31 cellular contexts compared by ENCODE assay signal in the genomic region with DNA sequence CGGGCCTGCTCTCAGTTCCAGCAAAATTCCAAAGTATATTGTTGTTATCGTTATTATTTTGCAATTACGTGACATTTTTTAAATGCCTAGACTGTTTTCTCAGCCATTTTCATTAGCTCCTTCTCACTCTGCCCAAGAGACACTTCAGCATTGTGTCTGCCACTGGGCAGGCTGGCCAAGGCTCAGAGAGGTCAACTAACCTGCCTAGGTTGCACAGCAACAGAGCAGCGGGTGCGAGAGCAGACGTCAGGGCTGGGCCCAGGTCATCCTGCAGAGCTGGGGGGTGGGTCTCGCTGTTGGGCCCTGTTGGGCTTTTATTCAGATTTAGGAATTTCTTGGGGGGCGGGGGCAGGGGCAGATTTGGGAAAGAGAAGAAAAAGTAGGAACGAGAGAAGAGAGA.
"Had no signal": no experiment of that assay in that cellular context is flagged by ENCODE, and none has a peak within 500 bp of the region (broad histone marks: within the 10 kb centered on the region; RNA-seq: fewer than 3 reads in every experiment).

No MANE protein-coding gene starts in this region.

- H3K4me3 Mint-ChIP-seq: activated CD4-positive, alpha-beta memory T cell treated with anti-CD3 and anti-CD28 coated beads for 36 hours; activated CD4-positive, alpha-beta T cell treated with anti-CD3 and anti-CD28 coated beads for 36 hours; activated CD4-positive, alpha-beta T cell treated with anti-CD3 and anti-CD28 coated beads, Interleukin-2, amount 10 ng/mL, durations not matched to agents 24 days and 14 days; activated CD8-positive, alpha-beta memory T cell treated with anti-CD3 and anti-CD28 coated beads, Interleukin-2, amount 10 ng/mL, durations not matched to agents 7 days and 5 days; activated CD8-positive, alpha-beta T cell treated with anti-CD3 and anti-CD28 coated beads, Interleukin-2, amount 10 ng/mL, durations not matched to agents 7 days and 5 days; activated naive CD4-positive, alpha-beta T cell treated with anti-CD3 and anti-CD28 coated beads for 36 hours; activated naive CD4-positive, alpha-beta T cell treated with anti-CD3 and anti-CD28 coated beads, Interleukin-2, amount 50 U/mL, for 24 hours; activated naive CD8-positive, alpha-beta T cell treated with anti-CD3 and anti-CD28 coated beads, Interleukin-2, amount 10 ng/mL, durations not matched to agents 7 days and 5 days; activated T-helper 1 cell treated with anti-CD3 and anti-CD28 coated beads, Interleukin-12 subunit alpha, Interleukin-12 subunit beta, Interleukin-2, Interleukin-4 antibody, amounts not matched to agents 30 ng/mL and 10 ng/mL and 1 ng/mL, durations not matched to agents 14 hours and 24 hours and 36 hours had no signal

- H3K4me3 ChIP-seq: ascending aorta, breast epithelium, cardiac muscle cell, colonic mucosa, esophagus squamous epithelium, heart left ventricle had no signal

- H3K27ac ChIP-seq: ascending aorta, breast epithelium, cardiac muscle cell, colonic mucosa, epithelial cell of prostate, esophagus squamous epithelium, heart left ventricle had no signal

- FAIRE-seq: endometrium, endothelial cell of umbilical vein had no signal

- H3K27ac Mint-ChIP-seq: activated CD4-positive, alpha-beta memory T cell treated with anti-CD3 and anti-CD28 coated beads for 36 hours; activated CD4-positive, alpha-beta T cell treated with anti-CD3 and anti-CD28 coated beads for 36 hours; activated CD4-positive, alpha-beta T cell treated with anti-CD3 and anti-CD28 coated beads, Interleukin-2, amount 10 ng/mL, durations not matched to agents 24 days and 14 days; activated CD8-positive, alpha-beta memory T cell treated with anti-CD3 and anti-CD28 coated beads, Interleukin-2, amount 10 ng/mL, durations not matched to agents 7 days and 5 days; activated CD8-positive, alpha-beta T cell treated with anti-CD3 and anti-CD28 coated beads, Interleukin-2, amount 10 ng/mL, durations not matched to agents 7 days and 5 days; activated naive CD4-positive, alpha-beta T cell treated with anti-CD3 and anti-CD28 coated beads for 36 hours; activated naive CD4-positive, alpha-beta T cell treated with anti-CD3 and anti-CD28 coated beads, Interleukin-2, amount 50 U/mL, for 24 hours; activated naive CD8-positive, alpha-beta T cell treated with anti-CD3 and anti-CD28 coated beads, Interleukin-2, amount 10 ng/mL, durations not matched to agents 7 days and 5 days; activated T-helper 1 cell treated with anti-CD3 and anti-CD28 coated beads, Interleukin-12 subunit alpha, Interleukin-12 subunit beta, Interleukin-2, Interleukin-4 antibody, amounts not matched to agents 30 ng/mL and 10 ng/mL and 1 ng/mL, durations not matched to agents 14 hours and 24 hours and 36 hours; activated T-helper 2 cell treated with anti-CD3 and anti-CD28 coated beads, Interferon-gamma antibody, Interleukin-2, Interleukin-4, amounts not matched to agents 10 μg/mL and 5 μg/mL and 100 μg/mL, durations not matched to agents 14 hours and 24 hours and 36 hours had no signal

- H3K9me3 Mint-ChIP-seq: activated CD4-positive, alpha-beta memory T cell treated with anti-CD3 and anti-CD28 coated beads for 36 hours; activated CD4-positive, alpha-beta T cell treated with anti-CD3 and anti-CD28 coated beads, Interleukin-2, amount 10 ng/mL, durations not matched to agents 24 days and 14 days; activated naive CD4-positive, alpha-beta T cell treated with anti-CD3 and anti-CD28 coated beads for 36 hours; activated naive CD4-positive, alpha-beta T cell treated with anti-CD3 and anti-CD28 coated beads, Interleukin-2, amount 50 U/mL, for 24 hours; activated naive CD8-positive, alpha-beta T cell treated with anti-CD3 and anti-CD28 coated beads, Interleukin-2, amount 10 ng/mL, durations not matched to agents 7 days and 5 days; activated T-helper 1 cell treated with anti-CD3 and anti-CD28 coated beads, Interleukin-12 subunit alpha, Interleukin-12 subunit beta, Interleukin-2, Interleukin-4 antibody, amounts not matched to agents 30 ng/mL and 10 ng/mL and 1 ng/mL, durations not matched to agents 14 hours and 24 hours and 36 hours; activated T-helper 2 cell treated with anti-CD3 and anti-CD28 coated beads, Interferon-gamma antibody, Interleukin-2, Interleukin-4, amounts not matched to agents 10 μg/mL and 5 μg/mL and 100 μg/mL, durations not matched to agents 14 hours and 24 hours and 36 hours had no signal

- H3K36me3 ChIP-seq: ascending aorta, breast epithelium, cardiac muscle cell, colonic mucosa, esophagus squamous epithelium, heart left ventricle had no signal

- H3K36me3 Mint-ChIP-seq: activated CD4-positive, alpha-beta memory T cell treated with anti-CD3 and anti-CD28 coated beads for 36 hours; activated CD8-positive, alpha-beta memory T cell treated with anti-CD3 and anti-CD28 coated beads, Interleukin-2, amount 10 ng/mL, durations not matched to agents 7 days and 5 days; activated naive CD8-positive, alpha-beta T cell treated with anti-CD3 and anti-CD28 coated beads, Interleukin-2, amount 10 ng/mL, durations not matched to agents 7 days and 5 days; brain had no signal

- H3K4me1 ChIP-seq: colonic mucosa had no signal

- ATAC-seq: activated CD4-positive, alpha-beta T cell treated with anti-CD3 and anti-CD28 coated beads for 36 hours; activated CD8-positive, alpha-beta memory T cell treated with anti-CD3 and anti-CD28 coated beads, Interleukin-2, amount 10 ng/mL, durations not matched to agents 7 days and 5 days; activated CD8-positive, alpha-beta T cell treated with anti-CD3 and anti-CD28 coated beads, Interleukin-2, amount 10 ng/mL, durations not matched to agents 7 days and 5 days; heart left ventricle had no signal

- DNase-seq: activated CD4-positive, alpha-beta memory T cell treated with anti-CD3 and anti-CD28 coated beads for 36 hours; activated CD4-positive, alpha-beta T cell treated with anti-CD3 and anti-CD28 coated beads for 36 hours; activated CD4-positive, alpha-beta T cell treated with anti-CD3 and anti-CD28 coated beads, Interleukin-2, amount 10 ng/mL, durations not matched to agents 24 days and 14 days; activated CD4-positive, CD25-positive, alpha-beta regulatory T cell; activated CD4-positive, CD25-positive, alpha-beta regulatory T cell treated with anti-CD3 and anti-CD28 coated beads, Interleukin-2, amount 50 U/mL, for 72 hours; activated CD8-positive, alpha-beta memory T cell treated with anti-CD3 and anti-CD28 coated beads, Interleukin-2, amount 10 ng/mL, durations not matched to agents 7 days and 5 days; activated CD8-positive, alpha-beta memory T cell treated with anti-CD3 and anti-CD28 coated beads, Interleukin-2, amount 50 U/mL, for 4 hours; activated CD8-positive, alpha-beta T cell treated with anti-CD3 and anti-CD28 coated beads, Interleukin-2, amount 10 ng/mL, durations not matched to agents 7 days and 5 days; activated effector memory CD4-positive, alpha-beta T cell treated with anti-CD3 and anti-CD28 coated beads, Interleukin-2, amount 50 U/mL, for 16 hours; activated naive CD4-positive, alpha-beta T cell treated with anti-CD3 and anti-CD28 coated beads for 36 hours; activated naive CD8-positive, alpha-beta T cell treated with anti-CD3 and anti-CD28 coated beads, Interleukin-2, amount 10 ng/mL, durations not matched to agents 7 days and 5 days; activated T-cell treated with anti-CD3 and anti-CD28 coated beads, Interleukin-2, amount 50 U/mL, for 1 hour; activated T-cell treated with anti-CD3 and anti-CD28 coated beads, Interleukin-2, amount 50 U/mL, for 48 hours; central memory CD4-positive, alpha-beta T cell; cerebellar nuclear complex; colonic mucosa; effector CD8-positive, alpha-beta T cell; esophagus squamous epithelium; foreskin melanocyte; heart left ventricle; T-helper 2 cell had no signal

- H3K4me1 Mint-ChIP-seq: activated CD4-positive, alpha-beta T cell treated with anti-CD3 and anti-CD28 coated beads for 36 hours had no signal

- H3K9me3 ChIP-seq: ascending aorta, breast epithelium, colonic mucosa, esophagus squamous epithelium, heart left ventricle had no signal
